21 cellular contexts compared by ENCODE assay signal in genomic region chr1:66750578-66750977, GRCh38. TPM values are rescaled to one million over a fixed set of nuclear protein-coding genes. Genes with fewer than 3 reads are reported as not detected.
"Had no signal": no experiment of that assay in that cellular context is flagged by ENCODE, and none has a peak within 500 bp of the region (broad histone marks: within the 10 kb centered on the region; RNA-seq: fewer than 3 reads in every experiment).

No MANE protein-coding gene starts in this region.

- DNase-seq: activated CD4-positive, CD25-positive, alpha-beta regulatory T cell treated with anti-CD3 and anti-CD28 coated beads, Interleukin-2, amount 50 U/mL, for 72 hours; activated naive CD8-positive, alpha-beta T cell treated with anti-CD3 and anti-CD28 coated beads, Interleukin-2, amount 50 U/mL, for 24 hours; cerebellar nuclear complex; effector memory CD4-positive, alpha-beta T cell; heart left ventricle; naive B cell; stimulated activated CD4-positive, alpha-beta T cell treated with anti-CD3 and anti-CD28 coated beads, Interleukin-4, amount 100 ng/mL, for 4 hours; stimulated activated CD8-positive, alpha-beta memory T cell treated with anti-CD3 and anti-CD28 coated beads, Interleukin-4, amount 100 ng/mL, for 48 hours; stimulated activated naive CD8-positive, alpha-beta T cell treated with anti-CD3 and anti-CD28 coated beads, Interleukin-15, Interleukin-2, amounts not matched to agents 100 U/mL and 50 U/mL, for 24 hours; transverse colon had no signal

- H3K4me1 ChIP-seq: breast epithelium had no signal

- H3K4me3 ChIP-seq: ascending aorta, breast epithelium, heart left ventricle, skin epidermis, transverse colon had no signal

- ATAC-seq: activated naive CD8-positive, alpha-beta T cell treated with anti-CD3 and anti-CD28 coated beads, Interleukin-2, amount 50 U/mL, for 24 hours; heart left ventricle; left lobe of liver; stimulated activated naive CD8-positive, alpha-beta T cell treated with anti-CD3 and anti-CD28 coated beads, Interleukin-15, Interleukin-2, amounts not matched to agents 100 U/mL and 50 U/mL, for 24 hours had no signal

- H3K9me3 ChIP-seq: ascending aorta, breast epithelium, heart left ventricle, transverse colon had no signal

- H3K27ac ChIP-seq: ascending aorta, breast epithelium, epithelial cell of prostate, skin epidermis, transverse colon had no signal

- H3K27me3 ChIP-seq: ascending aorta had no signal

- H3K36me3 ChIP-seq: ascending aorta, breast epithelium, heart left ventricle, transverse colon had no signal

RNA-seq across cellular contexts. Expression of gene DYNLT5, which starts 1.7 kb away (rescaled TPM):
- total RNA-seq: activated CD8-positive, alpha-beta memory T cell treated with anti-CD3 and anti-CD28 coated beads for 36 hours; activated T-helper 1 cell treated with anti-CD3 and anti-CD28 coated beads, Interleukin-12 subunit alpha, Interleukin-12 subunit beta, Interleukin-2, Interleukin-4 antibody, amounts not matched to agents 30 ng/mL and 10 ng/mL and 1 ng/mL, durations not matched to agents 14 hours and 24 hours and 36 hours had no signal

RNA-seq across cellular contexts. Expression of gene INSL5, which starts 50.5 kb away (rescaled TPM):
- total RNA-seq: activated CD8-positive, alpha-beta memory T cell treated with anti-CD3 and anti-CD28 coated beads for 36 hours; activated T-helper 1 cell treated with anti-CD3 and anti-CD28 coated beads, Interleukin-12 subunit alpha, Interleukin-12 subunit beta, Interleukin-2, Interleukin-4 antibody, amounts not matched to agents 30 ng/mL and 10 ng/mL and 1 ng/mL, durations not matched to agents 14 hours and 24 hours and 36 hours; ascending aorta; frontal cortex; heart left ventricle; left lobe of liver; lung microvascular endothelial cell; mononuclear cell; posterior vena cava had no signal
- polyA plus RNA-seq: heart left ventricle had no signal
